12 cellular contexts compared by ENCODE assay signal in the genomic region with DNA sequence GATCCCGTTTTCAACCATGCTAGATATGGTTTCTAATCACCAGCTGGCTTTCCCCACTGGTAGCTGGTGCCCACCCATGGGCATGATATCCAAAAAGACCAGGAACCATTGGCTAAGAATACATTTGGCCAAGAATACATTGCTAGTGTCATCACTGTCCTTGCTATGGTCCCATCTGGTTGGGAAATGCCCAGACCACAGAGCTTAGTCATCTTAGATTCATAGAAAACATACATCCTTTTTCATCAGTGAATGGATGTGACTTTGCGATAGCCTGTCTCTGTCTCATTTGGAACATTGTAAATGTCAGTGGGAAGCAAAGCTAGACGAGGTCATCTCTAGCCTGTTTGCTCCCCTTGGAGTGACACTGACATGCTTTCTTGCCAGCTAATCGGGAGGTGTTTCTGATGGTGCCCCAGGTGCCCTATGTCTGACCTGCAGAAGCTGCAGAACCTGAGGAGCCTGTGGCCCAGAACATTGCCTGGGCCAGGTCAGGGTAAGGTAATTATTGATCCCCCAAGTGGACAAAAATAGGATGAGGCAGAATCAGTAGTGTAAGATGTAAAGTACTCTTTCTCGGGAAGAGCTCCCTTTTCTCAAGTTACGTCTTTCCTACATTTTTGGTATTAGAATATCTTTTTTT.
DNase-seq lines count a peak whose midpoint lies in the region; ATAC-seq and TF ChIP-seq lines count a peak whose summit lies in the region.
"Had no signal": no experiment of that assay in that cellular context is flagged by ENCODE, and none has a peak within 500 bp of the region (broad histone marks: within the 10 kb centered on the region; RNA-seq: fewer than 3 reads in every experiment).

No MANE protein-coding gene starts in this region.

- H3K27me3 Mint-ChIP-seq in CD4-positive, alpha-beta memory T cell = no peaks in the 10 kb centered on the region
- H3K27me3 Mint-ChIP-seq in dendritic cell treated with granulocyte-macrophage colony-stimulating factor and Interleukin-4, amounts not matched to agents 40 ng/mL and 50 ng/mL, for 4 days = no peaks in the 10 kb centered on the region
- H3K27me3 Mint-ChIP-seq: central memory CD8-positive, alpha-beta T cell had no signal

- ATAC-seq in GM21786 (IDR thresholded peaks at IDR 0.05; ENCODE audit: unreplicated experiment) (peak; percentile 53), HG02571 (IDR thresholded peaks at IDR 0.05; ENCODE audit: unreplicated experiment) (no peak), left ventricle myocardium superior (no peak)

- H3K27ac ChIP-seq in CD4-positive, alpha-beta memory T cell (ENCODE audit: low read depth, low read length) = no peak overlapping the region
- no peak overlapping the region for H3K27ac ChIP-seq in OCI-LY3 (ENCODE audit: low read length)
- H3K27ac ChIP-seq: ovary had no signal

- H3K9me3 Mint-ChIP-seq in CD4-positive, alpha-beta memory T cell = no peaks in the 10 kb centered on the region
- H3K9me3 Mint-ChIP-seq in dendritic cell treated with granulocyte-macrophage colony-stimulating factor and Interleukin-4, amounts not matched to agents 40 ng/mL and 50 ng/mL, for 4 days = no peaks in the 10 kb centered on the region
- H3K9me3 Mint-ChIP-seq: central memory CD8-positive, alpha-beta T cell had no signal

- H3K4me3 ChIP-seq in CD4-positive, alpha-beta memory T cell (ENCODE audit: low read length in 2 of 2) = no peak overlapping the region
- H3K4me3 ChIP-seq in OCI-LY3 (ENCODE audit: low read length) = no peak overlapping the region
- H3K4me3 ChIP-seq: ovary had no signal

- peaks cover 15% of the 10 kb centered on the region for H3K4me1 ChIP-seq in CD4-positive, alpha-beta memory T cell (ENCODE audit: insufficient read depth, low read length)
- H3K4me1 ChIP-seq in OCI-LY3 (ENCODE audit: low read length) = peaks cover 26% of the 10 kb centered on the region

- peak overlapping the region in 4 of 7 donors; percentile 17 to 67 (median 37) for H3K27ac Mint-ChIP-seq in CD4-positive, alpha-beta memory T cell
- peak overlapping the region; percentile 46 for H3K27ac Mint-ChIP-seq in dendritic cell treated with granulocyte-macrophage colony-stimulating factor and Interleukin-4, amounts not matched to agents 40 ng/mL and 50 ng/mL, for 4 days

- TF ChIP-seq CTCF in OCI-LY3 (IDR thresholded peaks at IDR 0.05; ENCODE audit: low read depth, low read length) = no peak

- no peak overlapping the region for H2AFZ ChIP-seq in OCI-LY3 (ENCODE audit: low read depth, low read length)

- peaks cover 8% of the 10 kb centered on the region for H3K36me3 ChIP-seq in CD4-positive, alpha-beta memory T cell (ENCODE audit: insufficient read depth, low read length)
- H3K36me3 ChIP-seq in OCI-LY3 (replicated peaks; ENCODE audit: low read depth, low read length) = no peaks in the 10 kb centered on the region
- H3K36me3 ChIP-seq: ovary had no signal

- H3K4me3 Mint-ChIP-seq in CD4-positive, alpha-beta memory T cell = peak overlapping the region in 2 of 8 donors; percentile 32 to 48
- no peak overlapping the region for H3K4me3 Mint-ChIP-seq in dendritic cell treated with granulocyte-macrophage colony-stimulating factor and Interleukin-4, amounts not matched to agents 40 ng/mL and 50 ng/mL, for 4 days
- H3K4me3 Mint-ChIP-seq: central memory CD8-positive, alpha-beta T cell had no signal

- H4K20me1 ChIP-seq in OCI-LY3 (ENCODE audit: insufficient read depth, low read length) = peaks cover 3% of the 10 kb centered on the region; the same call in 1 of the 2 replicates

- no peaks in the 10 kb centered on the region for H3K9me3 ChIP-seq in CD4-positive, alpha-beta memory T cell (ENCODE audit: control insufficient read depth in 1 of 2, low read length in 2 of 2)
- no peaks in the 10 kb centered on the region for H3K9me3 ChIP-seq in OCI-LY3 (ENCODE audit: insufficient read depth, low read length)
- H3K9me3 ChIP-seq: ovary had no signal

- CTCF ChIA-PET in CD4-positive, alpha-beta memory T cell (lab: Charles Lee; ENCODE audit: partially characterized antibody) = interaction anchor here (0.7 to 2.1 kb wide), 6 partner anchors 12 to 570 kb away, joined by 3 to 8 read pairs (median 3); no protein-coding TSS in a partner anchor

- no peak for DNase-seq in CD4-positive, alpha-beta memory T cell
- DNase-seq in left ventricle myocardium superior (no peak), cardiac septum (ENCODE audit: low spot score) (no peak), NCI-H446 (lab: John Stamatoyannopoulos, UW) (no peak)
- DNase-seq: Calu3, NCI-H2227 treated with DMSO at 0.1 percent for 48 hours, ovary had no signal

- H3K79me2 ChIP-seq in OCI-LY3 (ENCODE audit: low read length) = no peaks in the 10 kb centered on the region

- no peaks in the 10 kb centered on the region for H3K27me3 ChIP-seq in CD4-positive, alpha-beta memory T cell (ENCODE audit: insufficient read depth, low read length)
- H3K27me3 ChIP-seq in OCI-LY3 (ENCODE audit: low read depth, low read length) = peaks cover 27% of the 10 kb centered on the region
- H3K27me3 ChIP-seq: ovary had no signal

- no peak overlapping the region for H3K9ac ChIP-seq in OCI-LY3 (ENCODE audit: low read length)

- H3K4me1 Mint-ChIP-seq in CD4-positive, alpha-beta memory T cell = peaks cover 29 to 55% (median 34%) of the 10 kb centered on the region in 4 donors
- H3K4me1 Mint-ChIP-seq in dendritic cell treated with granulocyte-macrophage colony-stimulating factor and Interleukin-4, amounts not matched to agents 40 ng/mL and 50 ng/mL, for 4 days (ENCODE audit: low read depth) = peaks cover 45% of the 10 kb centered on the region

- H3K36me3 Mint-ChIP-seq in CD4-positive, alpha-beta memory T cell = peaks cover 8 to 13% of the 10 kb centered on the region in 2 donors
- H3K36me3 Mint-ChIP-seq in dendritic cell treated with granulocyte-macrophage colony-stimulating factor and Interleukin-4, amounts not matched to agents 40 ng/mL and 50 ng/mL, for 4 days (ENCODE audit: low read depth) = peaks cover 40% of the 10 kb centered on the region

- intact Hi-C loops in CD4-positive, alpha-beta memory T cell (cut with micrococcal nuclease) = no loop called here
- intact Hi-C loops in dendritic cell treated with granulocyte-macrophage colony-stimulating factor and Interleukin-4, amounts not matched to agents 40 ng/mL and 50 ng/mL, for 4 days (cut with micrococcal nuclease) = no loop called here
- intact Hi-C loops in left ventricle myocardium superior (cut with micrococcal nuclease) (no loop called here), cardiac septum (cut with DNase I) (no loop called here)

- POLR2A ChIA-PET in CD4-positive, alpha-beta memory T cell (lab: Charles Lee; ENCODE audit: partially characterized antibody) = interaction anchor here (1.3 kb wide), 1 partner anchor 16 kb away, joined by 5 read pairs; no protein-coding TSS in a partner anchor

- H3K4me2 ChIP-seq in OCI-LY3 (ENCODE audit: low read length) = peak overlapping the region; percentile 63
